ENCODE assay signal across 1 cellular context in genomic region chr1:62198781-62199125, GRCh38.
TF ChIP-seq lines count a peak whose summit lies in the region.

No MANE protein-coding gene starts in this region.

TF ChIP-seq in H1, 55 proteins besides CTCF, POLR2A, EP300 and RAD21 (continued from another document):
- no peak for TF ChIP-seq FOSL1 (IDR thresholded peaks at IDR 0.05; ENCODE audit: insufficient read depth, low read depth, low read length)
- no peak for TF ChIP-seq CHD2 (IDR thresholded peaks at IDR 0.05; ENCODE audit: low read length)
- no peak for TF ChIP-seq RNF2 (IDR thresholded peaks at IDR 0.05; ENCODE audit: borderline replicate concordance, low read depth, low read length, missing control alignments, poor library complexity, severe bottlenecking)
- peak; percentile 88 for TF ChIP-seq TEAD4 (IDR thresholded peaks at IDR 0.05; ENCODE audit: low read depth, low read length)
- TF ChIP-seq EGR1 (IDR thresholded peaks at IDR 0.05; ENCODE audit: borderline replicate concordance, low read depth, low read length): no peak
- peak; percentile 96 for TF ChIP-seq CEBPB (IDR thresholded peaks at IDR 0.05; ENCODE audit: low read depth, low read length)
- peak; percentile 77 for TF ChIP-seq ATF3 (IDR thresholded peaks at IDR 0.05; ENCODE audit: insufficient read depth, low read depth, low read length)
